2 cellular contexts compared by ENCODE assay signal in genomic region chr10:28555358-28555757, GRCh38.
TF ChIP-seq lines count a peak whose summit lies in the region.

No MANE protein-coding gene starts in this region.

TF ChIP-seq in IMR-90, 13 proteins besides CTCF, POLR2A, EP300 and RAD21:
- TF ChIP-seq SMC3 (IDR thresholded peaks at IDR 0.05; ENCODE audit: low read depth, low read length) (no peak), CHD1 (IDR thresholded peaks at IDR 0.05; ENCODE audit: low read depth, low read length) (no peak), BHLHE40 (IDR thresholded peaks at IDR 0.05; ENCODE audit: low read depth, low read length) (no peak), USF2 (IDR thresholded peaks at IDR 0.05; ENCODE audit: low read depth, low read length) (no peak), MAFK (IDR thresholded peaks at IDR 0.05; ENCODE audit: low read depth, low read length) (no peak), NFE2L2 (IDR thresholded peaks at IDR 0.05; ENCODE audit: low read depth, low read length) (no peak), MAZ (IDR thresholded peaks at IDR 0.05; ENCODE audit: borderline replicate concordance, low read depth, low read length) (no peak), ELK1 (IDR thresholded peaks at IDR 0.05; ENCODE audit: borderline replicate concordance, low read depth, low read length) (no peak), CEBPB (IDR thresholded peaks at IDR 0.05; ENCODE audit: low read depth, low read length) (no peak), MXI1 (IDR thresholded peaks at IDR 0.05; ENCODE audit: borderline replicate concordance, low read depth, low read length) (no peak), RCOR1 (IDR thresholded peaks at IDR 0.05; ENCODE audit: insufficient replicate concordance, low read length) (no peak)

TF ChIP-seq in H1, 55 proteins besides CTCF, POLR2A, EP300 and RAD21:
- TF ChIP-seq CHD7 (IDR thresholded peaks at IDR 0.05; ENCODE audit: insufficient replicate concordance, low read length): no peak
- peak; percentile 58; the same call in 1 of the 2 replicates for TF ChIP-seq TEAD4 (IDR thresholded peaks at IDR 0.05; ENCODE audit: low read depth, low read length)
- TF ChIP-seq ASH2L (IDR thresholded peaks at IDR 0.05; ENCODE audit: low read length): no peak
- no peak for TF ChIP-seq E2F6 (IDR thresholded peaks at IDR 0.05)
- no peak for TF ChIP-seq SIN3A (conservative IDR thresholded peaks at IDR 0.05 in 1 of 2, IDR thresholded peaks at IDR 0.05 in 1 of 2; ENCODE audit: low read depth in 1 of 2, low read length in 2 of 2)
- no peak for TF ChIP-seq CREB1 (IDR thresholded peaks at IDR 0.05)
